In genomic region chr11:22337571-22338464, GRCh38 we compare ENCODE assay signal across 10 cellular contexts. TPM values are rescaled to one million over a fixed set of nuclear protein-coding genes. Genes with fewer than 3 reads are reported as not detected.
DNase-seq lines count a peak whose midpoint lies in the region; ATAC-seq and TF ChIP-seq lines count a peak whose summit lies in the region.
"Had no signal": no experiment of that assay in that cellular context is flagged by ENCODE, and none has a peak within 500 bp of the region (broad histone marks: within the 10 kb centered on the region; RNA-seq: fewer than 3 reads in every experiment).

Gene SLC17A6, plus strand, starts transcription at chr11:22338381. Its CDS starts 153 bp downstream, at chr11:22338534.

- DNase-seq in GM10266 (ENCODE audit: extremely low spot score) (peak; percentile 27), SK-MEL-5 (ENCODE audit: low read depth, low spot score) (peak; percentile 63), pons (ENCODE audit: low spot score) (no peak)
- no peak for DNase-seq in effector CD8-positive, alpha-beta T cell (lab: John Stamatoyannopoulos, UW)
- no peak for DNase-seq in activated T-cell treated with anti-CD3 and anti-CD28 coated beads, Interleukin-2, amount 50 U/mL, for 1 hour

- H3K9ac ChIP-seq in HUES48 (ENCODE audit: low read depth, low read length): no peak within 1 kb of the TSS

- ATAC-seq in HG03025 (IDR thresholded peaks at IDR 0.05; ENCODE audit: low FRiP score, unreplicated experiment): no peak

- no peak within 1 kb of the TSS for H3K27ac ChIP-seq in HUES48 (ENCODE audit: low read depth, low read length)
- H3K27ac ChIP-seq: epithelial cell of prostate, HL-60 had no signal

- H3K4me1 ChIP-seq in HUES48 (ENCODE audit: control insufficient read depth, insufficient read depth, low read length): peaks cover 52% of the 10 kb centered on the region

- H3K27me3 ChIP-seq in HUES48 (ENCODE audit: control insufficient read depth, insufficient read depth, low read length): peaks cover 57% of the 10 kb centered on the region

- H3K4me3 ChIP-seq in HUES48 (ENCODE audit: low read depth, low read length): peak within 1 kb of the TSS; percentile 52
- H3K4me3 ChIP-seq in iPS-18c (ENCODE audit: insufficient read depth, low read depth, low read length): peak within 1 kb of the TSS; percentile 38; the same call in 1 of the 2 replicates

- in situ Hi-C loops in SK-MEL-5 (cut with HindIII; ENCODE audit: low pct_unique_long_range_greater_than_20kb, low sequenced_read_pairs): no loop called here

- no peaks in the 10 kb centered on the region for H3K9me3 ChIP-seq in HUES48 (ENCODE audit: control insufficient read depth, insufficient read depth, low read length)
- no peaks in the 10 kb centered on the region for H3K9me3 ChIP-seq in iPS-18c (ENCODE audit: control insufficient read depth, insufficient read depth, low read length)

- H3K36me3 ChIP-seq in HUES48 (ENCODE audit: control insufficient read depth, insufficient read depth, low read length): no peaks in the 10 kb centered on the region

- TF ChIP-seq CTCF in GM10266 (IDR thresholded peaks at IDR 0.05; ENCODE audit: control insufficient read depth, insufficient read depth, low read depth, missing control alignments): no peak

RNA-seq across cellular contexts. Expression of gene SLC17A6, which starts in this region (rescaled TPM):
- 0.03 TPM in 1 of 2 replicates, not detected in the other for total RNA-seq in SK-MEL-5 (2014; rRNA removed; shearing (Covaris generic))
- polyA plus RNA-seq in SK-MEL-5 (2015; cell fraction: cytosol; rRNA removed): 0.02 TPM in 1 of 2 replicates, not detected in the other
- polyA plus RNA-seq in SK-MEL-5 (2015; cell fraction: nucleus; rRNA removed): 0.45 TPM in 1 of 2 replicates, not detected in the other

Comparison
In these comparisons a context has a peak if more than half of its experiments do, and no peak if none do; other contexts are left out.
1. Peak in DNase-seq in SK-MEL-5; RNA of the gene not detected or under 1 TPM.